ENCODE assay signal across 8 cellular contexts in genomic region chr15:72117698-72118399, GRCh38. TPM values are rescaled to one million over a fixed set of nuclear protein-coding genes. Genes with fewer than 3 reads are reported as not detected.
DNase-seq lines count a peak whose midpoint lies in the region; ATAC-seq and TF ChIP-seq lines count a peak whose summit lies in the region.

MYO9A (minus strand) TSS chr15:72118150; CDS start chr15:72046563, 71,587 bp downstream.

- H3K4ac ChIP-seq in mesendoderm (ENCODE audit: low read depth, low read length), result no peak within 1 kb of the TSS

- H2BK120ac ChIP-seq in mesendoderm (ENCODE audit: low read depth, low read length), result no peak within 1 kb of the TSS

- H3K4me1 ChIP-seq in OCI-LY1 (ENCODE audit: insufficient read depth, low read length, severe bottlenecking) (peaks cover 53% of the 10 kb centered on the region), mesendoderm (ENCODE audit: control insufficient read depth, low read depth, low read length) (no peaks in the 10 kb centered on the region)

- peak within 1 kb of the TSS; percentile 47 for H2BK5ac ChIP-seq in mesendoderm (ENCODE audit: low read length)

- no peak within 1 kb of the TSS for H2AK5ac ChIP-seq in mesendoderm (ENCODE audit: low read length)

- H3K9ac ChIP-seq in OCI-LY1 (ENCODE audit: low read length), result peak within 1 kb of the TSS; percentile 85
- H3K9ac ChIP-seq in mesendoderm (ENCODE audit: low read length), result peak within 1 kb of the TSS; percentile 92

- H2AFZ ChIP-seq in OCI-LY1 (ENCODE audit: low read length), result peak within 1 kb of the TSS; percentile 75; the same call in 1 of the 2 replicates

- peak within 1 kb of the TSS; percentile 87 for H3K4me3 ChIP-seq in OCI-LY1 (ENCODE audit: low read depth, low read length, poor library complexity, severe bottlenecking)
- peak within 1 kb of the TSS; percentile 85 for H3K4me3 ChIP-seq in mesendoderm (ENCODE audit: low read length)

- H3F3A ChIP-seq in OCI-LY1 (ENCODE audit: insufficient read depth, low read length), result no peaks in the 10 kb centered on the region

- H2BK15ac ChIP-seq in mesendoderm (replicated peaks; ENCODE audit: low read depth), result no peak within 1 kb of the TSS

- no CpG with 5 or more reads among the region's 79 CpGs for WGBS in mesendoderm (ENCODE audit: extremely low coverage, insufficient coverage, low lambda C conversion rate)

- in situ Hi-C loops in endometrial microvascular endothelial cells (cut with HindIII; ENCODE audit: inconsistent ontology term, low pct_unique_long_range_greater_than_20kb, low sequenced_read_pairs), result no loop called here

- DNase-seq in COR-L47 (lab: John Stamatoyannopoulos, UW) (peak; percentile 98), HuH-7 (ENCODE audit: low spot score) (peak; percentile 96), mesendoderm (peak; percentile 99)
- peak; percentile 99 for DNase-seq in activated CD8-positive, alpha-beta memory T cell treated with anti-CD3 and anti-CD28 coated beads, Interleukin-2, amount 50 U/mL, for 4 hours
- DNase-seq in stimulated activated CD8-positive, alpha-beta memory T cell treated with anti-CD3 and anti-CD28 coated beads, Interleukin-12 subunit alpha, Interleukin-12 subunit beta, amount 100 ng/mL, for 4 hours (ENCODE audit: low read depth), result peak; percentile 99

- no peak for TF ChIP-seq CTCF in OCI-LY1 (IDR thresholded peaks at IDR 0.05; ENCODE audit: low read length)

- H3K4me2 ChIP-seq in OCI-LY1 (ENCODE audit: low read length) (peak within 1 kb of the TSS; percentile 98), mesendoderm (ENCODE audit: low read length) (peak within 1 kb of the TSS; percentile 85)

- H3K27ac ChIP-seq in OCI-LY1 (ENCODE audit: low read depth, low read length, poor library complexity, severe bottlenecking), result peak within 1 kb of the TSS; percentile 81
- peak within 1 kb of the TSS; percentile 97 for H3K27ac ChIP-seq in mesendoderm (ENCODE audit: low read depth, low read length)

- no peak within 1 kb of the TSS for H4K8ac ChIP-seq in mesendoderm (ENCODE audit: low read depth, low read length)

- H4K5ac ChIP-seq in mesendoderm (ENCODE audit: low read length), result no peak within 1 kb of the TSS

- H3K23ac ChIP-seq in mesendoderm (ENCODE audit: low read length), result no peak within 1 kb of the TSS

- H3K56ac ChIP-seq in mesendoderm (ENCODE audit: low read length), result peak within 1 kb of the TSS; percentile 98

- no peaks in the 10 kb centered on the region for H4K20me1 ChIP-seq in OCI-LY1 (ENCODE audit: insufficient read depth, low read length)

- no peaks in the 10 kb centered on the region for H3K9me2 ChIP-seq in OCI-LY1 (ENCODE audit: low read depth, low read length)

- H3K36me3 ChIP-seq in OCI-LY1 (ENCODE audit: insufficient read depth, low read length) (no peaks in the 10 kb centered on the region), mesendoderm (ENCODE audit: control insufficient read depth, insufficient read depth, low read length) (no peaks in the 10 kb centered on the region)

- peaks cover 3% of the 10 kb centered on the region for H3K79me1 ChIP-seq in mesendoderm (ENCODE audit: low read length)

- H3K9me3 ChIP-seq in OCI-LY1 (ENCODE audit: low read length), result no peaks in the 10 kb centered on the region

- H3K27me3 ChIP-seq in OCI-LY1 (ENCODE audit: insufficient read depth, low read length), result no peaks in the 10 kb centered on the region
- no peaks in the 10 kb centered on the region for H3K27me3 ChIP-seq in mesendoderm (ENCODE audit: insufficient read depth, low read length, poor library complexity)

- ATAC-seq in GM21526 (IDR thresholded peaks at IDR 0.05; ENCODE audit: low FRiP score, unreplicated experiment), result peak; percentile 59

- H3K18ac ChIP-seq in mesendoderm (ENCODE audit: low read length), result peak within 1 kb of the TSS; percentile 65

- H3K79me2 ChIP-seq in OCI-LY1 (ENCODE audit: insufficient read depth, low read length) (peaks cover 34% of the 10 kb centered on the region), mesendoderm (ENCODE audit: control insufficient read depth, insufficient read depth, low read length) (no peaks in the 10 kb centered on the region)

RNA-seq across cellular contexts. Expression of gene MYO9A, which starts in this region (rescaled TPM):
- 15.7 TPM for total RNA-seq in endometrial microvascular endothelial cells (ENCODE audit: inconsistent ontology term)
- polyA plus RNA-seq in mesendoderm (2013, experiment 1 of 2), result 4.0 TPM
- polyA plus RNA-seq in mesendoderm (2013, experiment 2 of 2), result 3.9 TPM

Comparison
In these comparisons a context has a peak if more than half of its experiments do, and no peak if none do; other contexts are left out.
1. Peak in every context shown above with its lines: DNase-seq, ATAC-seq, H3K4me3 ChIP-seq and H3K27ac ChIP-seq.